In the genomic region with DNA sequence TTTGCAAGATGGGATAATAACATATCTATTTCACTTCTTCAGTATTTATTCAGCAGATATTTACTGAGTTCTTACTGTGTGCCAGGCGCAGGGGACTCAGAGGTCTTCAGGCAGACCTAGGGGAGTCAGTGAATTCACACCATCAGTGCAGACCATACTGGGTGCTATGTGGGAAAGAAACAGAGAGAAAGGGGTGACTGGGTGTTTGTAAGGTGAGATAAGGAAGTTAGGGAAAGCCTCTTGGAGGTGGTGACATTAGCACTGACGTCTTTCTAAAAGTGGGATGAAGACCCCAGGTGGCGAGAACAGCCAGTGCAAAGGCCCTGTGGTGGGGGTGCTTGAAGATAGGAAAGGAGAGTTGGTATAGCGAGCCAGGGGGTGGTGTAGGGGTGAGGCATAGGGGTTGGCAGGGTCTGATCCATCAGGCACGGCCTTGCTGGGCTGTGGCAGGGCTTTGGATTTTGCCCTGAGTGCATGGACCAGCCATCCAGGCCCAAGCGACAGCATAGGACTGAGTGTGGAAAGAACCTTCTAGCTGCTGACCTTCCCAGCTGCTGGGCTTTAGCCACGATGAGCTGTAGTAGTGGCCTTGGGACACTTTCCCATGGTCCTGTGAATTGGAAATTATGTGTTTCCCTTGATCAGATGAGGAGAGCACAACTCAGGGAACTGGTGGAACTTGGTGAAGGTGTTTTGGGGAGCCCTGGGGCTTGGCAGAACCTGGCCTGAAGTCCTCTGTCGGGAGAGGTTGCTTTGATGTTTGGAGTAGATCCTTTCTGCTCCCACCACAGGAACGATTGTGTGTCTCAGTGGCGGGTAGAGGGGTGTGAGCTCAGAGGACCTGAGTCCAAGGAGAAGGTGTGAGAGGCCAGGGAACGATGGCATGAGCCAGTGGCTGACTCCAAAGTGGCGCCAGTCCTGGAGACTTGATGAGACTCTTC, we compare ENCODE assay signal across 1 cellular context.
TF ChIP-seq lines count a peak whose summit lies in the region.

No MANE protein-coding gene starts in this region.

TF ChIP-seq in HepG2, 621 proteins besides CTCF, POLR2A, EP300 and RAD21 (continued from another document):
- TF ChIP-seq, protein P1, sequence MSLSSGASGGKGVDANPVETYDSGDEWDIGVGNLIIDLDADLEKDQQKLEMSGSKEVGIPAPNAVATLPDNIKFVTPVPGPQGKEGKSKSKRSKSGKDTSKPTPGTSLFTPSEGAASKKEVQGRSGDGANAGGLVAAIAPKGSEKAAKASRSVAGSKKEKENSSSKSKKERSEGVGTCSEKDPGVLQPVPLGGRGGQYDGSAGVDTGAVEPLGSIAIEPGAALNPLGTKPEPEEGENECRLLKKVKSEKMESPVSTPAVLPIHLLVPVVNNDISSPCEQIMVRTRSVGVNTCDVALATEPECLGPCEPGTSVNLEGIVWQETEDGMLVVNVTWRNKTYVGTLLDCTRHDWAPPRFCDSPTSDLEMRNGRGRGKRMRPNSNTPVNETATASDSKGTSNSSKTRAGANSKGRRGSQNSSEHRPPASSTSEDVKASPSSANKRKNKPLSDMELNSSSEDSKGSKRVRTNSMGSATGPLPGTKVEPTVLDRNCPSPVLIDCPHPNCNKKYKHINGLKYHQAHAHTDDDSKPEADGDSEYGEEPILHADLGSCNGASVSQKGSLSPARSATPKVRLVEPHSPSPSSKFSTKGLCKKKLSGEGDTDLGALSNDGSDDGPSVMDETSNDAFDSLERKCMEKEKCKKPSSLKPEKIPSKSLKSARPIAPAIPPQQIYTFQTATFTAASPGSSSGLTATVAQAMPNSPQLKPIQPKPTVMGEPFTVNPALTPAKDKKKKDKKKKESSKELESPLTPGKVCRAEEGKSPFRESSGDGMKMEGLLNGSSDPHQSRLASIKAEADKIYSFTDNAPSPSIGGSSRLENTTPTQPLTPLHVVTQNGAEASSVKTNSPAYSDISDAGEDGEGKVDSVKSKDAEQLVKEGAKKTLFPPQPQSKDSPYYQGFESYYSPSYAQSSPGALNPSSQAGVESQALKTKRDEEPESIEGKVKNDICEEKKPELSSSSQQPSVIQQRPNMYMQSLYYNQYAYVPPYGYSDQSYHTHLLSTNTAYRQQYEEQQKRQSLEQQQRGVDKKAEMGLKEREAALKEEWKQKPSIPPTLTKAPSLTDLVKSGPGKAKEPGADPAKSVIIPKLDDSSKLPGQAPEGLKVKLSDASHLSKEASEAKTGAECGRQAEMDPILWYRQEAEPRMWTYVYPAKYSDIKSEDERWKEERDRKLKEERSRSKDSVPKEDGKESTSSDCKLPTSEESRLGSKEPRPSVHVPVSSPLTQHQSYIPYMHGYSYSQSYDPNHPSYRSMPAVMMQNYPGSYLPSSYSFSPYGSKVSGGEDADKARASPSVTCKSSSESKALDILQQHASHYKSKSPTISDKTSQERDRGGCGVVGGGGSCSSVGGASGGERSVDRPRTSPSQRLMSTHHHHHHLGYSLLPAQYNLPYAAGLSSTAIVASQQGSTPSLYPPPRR (CRISPR knock-in tag; IDR thresholded peaks at IDR 0.05; ENCODE audit: borderline replicate concordance), result no peak
- no peak for TF ChIP-seq SRY (CRISPR knock-in tag; IDR thresholded peaks at IDR 0.05)
- TF ChIP-seq MXI1 (IDR thresholded peaks at IDR 0.05; ENCODE audit: borderline replicate concordance, low read depth, low read length), result no peak
